ENCODE assay signal across 20 cellular contexts in the genomic region with DNA sequence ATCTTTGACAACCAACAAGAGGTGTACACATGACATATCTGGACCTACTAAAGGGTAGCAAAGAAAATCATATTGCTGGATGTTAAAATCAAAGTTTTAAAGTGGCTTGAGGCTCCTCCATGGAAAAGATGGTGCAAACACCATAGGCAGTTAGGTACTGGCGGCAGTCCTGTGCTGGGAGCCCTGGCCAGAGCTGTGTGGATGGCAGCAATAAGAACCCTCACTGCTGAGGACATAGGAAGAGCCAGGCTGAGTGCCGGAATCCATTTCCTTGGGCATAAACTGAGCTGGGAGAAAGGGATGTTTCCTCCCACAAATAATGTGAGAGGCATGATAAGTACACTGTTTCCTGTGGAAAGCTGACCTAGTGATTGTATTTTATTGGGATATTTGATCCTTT.
A peak's percentile ranks its signal among the peaks of the same experiment; 100 is the strongest.
DNase-seq lines count a peak whose midpoint lies in the region; ATAC-seq lines count a peak whose summit lies in the region.
"Had no signal": no experiment of that assay in that cellular context is flagged by ENCODE, and none has a peak within 500 bp of the region (broad histone marks: within the 10 kb centered on the region; RNA-seq: fewer than 3 reads in every experiment).

No MANE protein-coding gene starts in this region.

- no peak overlapping the region for H3K27ac ChIP-seq in right cardiac atrium (ENCODE audit: low read length)
- H3K27ac ChIP-seq: HL-60, RWPE1, testis had no signal

- peaks cover 9% of the 10 kb centered on the region for H3K36me3 Mint-ChIP-seq in stimulated activated naive CD8-positive, alpha-beta T cell treated with anti-CD3 and anti-CD28 coated beads, Interleukin-15, Interleukin-2, amounts not matched to agents 100 ng/mL and 50 ng/mL, for 24 hours (ENCODE audit: low read depth)
- no peaks in the 10 kb centered on the region for H3K36me3 Mint-ChIP-seq in activated T-helper 17 cell treated with anti-CD3 and anti-CD28 coated beads, Interleukin-2, amount 50 U/mL, for 72 hours (ENCODE audit: low read depth)

- H3K4me1 Mint-ChIP-seq in stimulated activated naive CD8-positive, alpha-beta T cell treated with anti-CD3 and anti-CD28 coated beads, Interleukin-15, Interleukin-2, amounts not matched to agents 100 ng/mL and 50 ng/mL, for 24 hours (ENCODE audit: low read depth), result peaks cover 88% of the 10 kb centered on the region
- H3K4me1 Mint-ChIP-seq in stimulated activated naive CD8-positive, alpha-beta T cell treated with anti-CD3 and anti-CD28 coated beads, Interleukin-15, amount 100 ng/mL, for 72 hours, result peaks cover 77% of the 10 kb centered on the region
- H3K4me1 Mint-ChIP-seq in activated T-helper 17 cell treated with anti-CD3 and anti-CD28 coated beads, Interleukin-2, amount 50 U/mL, for 72 hours, result peaks cover 48% of the 10 kb centered on the region

- peaks cover 15% of the 10 kb centered on the region for H3K4me1 ChIP-seq in right cardiac atrium (ENCODE audit: control insufficient read depth, insufficient read depth, low read length)

- WGBS in right cardiac atrium, result 63% methylated on average over 2 of the region's 2 CpGs

- H3K9me3 Mint-ChIP-seq in stimulated activated naive CD8-positive, alpha-beta T cell treated with anti-CD3 and anti-CD28 coated beads, Interleukin-15, Interleukin-2, amounts not matched to agents 100 ng/mL and 50 ng/mL, for 24 hours, result no peaks in the 10 kb centered on the region
- no peaks in the 10 kb centered on the region for H3K9me3 Mint-ChIP-seq in stimulated activated naive CD8-positive, alpha-beta T cell treated with anti-CD3 and anti-CD28 coated beads, Interleukin-15, amount 100 ng/mL, for 72 hours
- H3K9me3 Mint-ChIP-seq in activated T-helper 17 cell treated with anti-CD3 and anti-CD28 coated beads, Interleukin-2, amount 50 U/mL, for 72 hours, result no peaks in the 10 kb centered on the region
- H3K9me3 Mint-ChIP-seq: T-helper 1 cell treated with Interleukin-12 subunit alpha and Interleukin-12 subunit beta and Interleukin-4 antibody, amounts not matched to agents 30 μg/mL and 1 μg/mL, for 36 hours had no signal

- no peaks in the 10 kb centered on the region for H3K27me3 ChIP-seq in right cardiac atrium (ENCODE audit: control insufficient read depth, insufficient read depth)
- H3K27me3 ChIP-seq: BE2C, dorsolateral prefrontal cortex, testis had no signal

- H3K27me3 Mint-ChIP-seq in stimulated activated naive CD8-positive, alpha-beta T cell treated with anti-CD3 and anti-CD28 coated beads, Interleukin-15, Interleukin-2, amounts not matched to agents 100 ng/mL and 50 ng/mL, for 24 hours, result no peaks in the 10 kb centered on the region
- no peaks in the 10 kb centered on the region for H3K27me3 Mint-ChIP-seq in stimulated activated naive CD8-positive, alpha-beta T cell treated with anti-CD3 and anti-CD28 coated beads, Interleukin-15, amount 100 ng/mL, for 72 hours
- no peaks in the 10 kb centered on the region for H3K27me3 Mint-ChIP-seq in activated T-helper 17 cell treated with anti-CD3 and anti-CD28 coated beads, Interleukin-2, amount 50 U/mL, for 72 hours
- H3K27me3 Mint-ChIP-seq: activated CD4-positive, alpha-beta T cell treated with anti-CD3 and anti-CD28 coated beads for 36 hours had no signal

- H3K9me3 ChIP-seq in right cardiac atrium (ENCODE audit: control insufficient read depth, low read length), result no peaks in the 10 kb centered on the region
- H3K9me3 ChIP-seq: BE2C, testis had no signal

- no peak overlapping the region for H3K4me3 ChIP-seq in right cardiac atrium (ENCODE audit: low read length)
- H3K4me3 ChIP-seq: dorsolateral prefrontal cortex, testis had no signal

- no peak for ATAC-seq in stimulated activated naive CD8-positive, alpha-beta T cell treated with anti-CD3 and anti-CD28 coated beads, Interleukin-15, amount 100 ng/mL, for 72 hours
- no peak for ATAC-seq in activated T-helper 17 cell treated with anti-CD3 and anti-CD28 coated beads, Interleukin-2, amount 50 U/mL, for 72 hours (replicated peaks)
- ATAC-seq in right cardiac atrium (peak; percentile 37 to 64), HG03521 (IDR thresholded peaks at IDR 0.05; ENCODE audit: unreplicated experiment) (no peak)
- ATAC-seq: HCT116 had no signal

- peak overlapping the region; percentile 67 for H3K27ac Mint-ChIP-seq in stimulated activated naive CD8-positive, alpha-beta T cell treated with anti-CD3 and anti-CD28 coated beads, Interleukin-15, Interleukin-2, amounts not matched to agents 100 ng/mL and 50 ng/mL, for 24 hours
- H3K27ac Mint-ChIP-seq in stimulated activated naive CD8-positive, alpha-beta T cell treated with anti-CD3 and anti-CD28 coated beads, Interleukin-15, amount 100 ng/mL, for 72 hours, result no peak overlapping the region
- H3K27ac Mint-ChIP-seq in activated T-helper 17 cell treated with anti-CD3 and anti-CD28 coated beads, Interleukin-2, amount 50 U/mL, for 72 hours, result peak overlapping the region; percentile 95
- H3K27ac Mint-ChIP-seq: T-helper 1 cell treated with Interleukin-12 subunit alpha and Interleukin-12 subunit beta and Interleukin-4 antibody, amounts not matched to agents 30 μg/mL and 1 μg/mL, for 36 hours had no signal

- DNase-seq in stimulated activated naive CD8-positive, alpha-beta T cell treated with anti-CD3 and anti-CD28 coated beads, Interleukin-15, amount 100 ng/mL, for 72 hours, result no peak
- DNase-seq in right cardiac atrium (no peak), superior temporal gyrus (ENCODE audit: extremely low spot score) (no peak), GOT3 (lab: John Stamatoyannopoulos, UW) (no peak), HuH-7.5 (ENCODE audit: low spot score) (no peak)
- DNase-seq: activated CD4-positive, alpha-beta T cell treated with anti-CD3 and anti-CD28 coated beads for 36 hours; BE2C; dorsolateral prefrontal cortex; mesendoderm; NCI-H2029; nucleus accumbens; stimulated activated CD4-positive, alpha-beta T cell treated with anti-CD3 and anti-CD28 coated beads, Interleukin-12 subunit alpha, Interleukin-12 subunit beta, amount 100 ng/mL, for 4 hours; testis had no signal

- H3K4me3 Mint-ChIP-seq in stimulated activated naive CD8-positive, alpha-beta T cell treated with anti-CD3 and anti-CD28 coated beads, Interleukin-15, Interleukin-2, amounts not matched to agents 100 ng/mL and 50 ng/mL, for 24 hours, result no peak overlapping the region
- peak overlapping the region in 1 of 2 donors; percentile 8 for H3K4me3 Mint-ChIP-seq in stimulated activated naive CD8-positive, alpha-beta T cell treated with anti-CD3 and anti-CD28 coated beads, Interleukin-15, amount 100 ng/mL, for 72 hours
- peak overlapping the region; percentile 85 for H3K4me3 Mint-ChIP-seq in activated T-helper 17 cell treated with anti-CD3 and anti-CD28 coated beads, Interleukin-2, amount 50 U/mL, for 72 hours
- H3K4me3 Mint-ChIP-seq: T-helper 1 cell treated with Interleukin-12 subunit alpha and Interleukin-12 subunit beta and Interleukin-4 antibody, amounts not matched to agents 30 μg/mL and 1 μg/mL, for 36 hours had no signal

- intact Hi-C loops in right cardiac atrium (cut with DNase I), result no loop called here

Comparison
In these comparisons a context has a peak if more than half of its experiments do, and no peak if none do; other contexts are left out.
1. H3K27ac Mint-ChIP-seq: peak in stimulated activated naive CD8-positive, alpha-beta T cell treated with anti-CD3 and anti-CD28 coated beads, Interleukin-15, Interleukin-2, amounts not matched to agents 100 ng/mL and 50 ng/mL, for 24 hours (single experiment) and activated T-helper 17 cell treated with anti-CD3 and anti-CD28 coated beads, Interleukin-2, amount 50 U/mL, for 72 hours (single experiment); none in stimulated activated naive CD8-positive, alpha-beta T cell treated with anti-CD3 and anti-CD28 coated beads, Interleukin-15, amount 100 ng/mL, for 72 hours (0 of 2).
2. ATAC-seq: peak in right cardiac atrium (2 of 2); none in stimulated activated naive CD8-positive, alpha-beta T cell treated with anti-CD3 and anti-CD28 coated beads, Interleukin-15, amount 100 ng/mL, for 72 hours (single experiment), activated T-helper 17 cell treated with anti-CD3 and anti-CD28 coated beads, Interleukin-2, amount 50 U/mL, for 72 hours (single experiment) and HG03521 (single experiment).